In the genomic region with DNA sequence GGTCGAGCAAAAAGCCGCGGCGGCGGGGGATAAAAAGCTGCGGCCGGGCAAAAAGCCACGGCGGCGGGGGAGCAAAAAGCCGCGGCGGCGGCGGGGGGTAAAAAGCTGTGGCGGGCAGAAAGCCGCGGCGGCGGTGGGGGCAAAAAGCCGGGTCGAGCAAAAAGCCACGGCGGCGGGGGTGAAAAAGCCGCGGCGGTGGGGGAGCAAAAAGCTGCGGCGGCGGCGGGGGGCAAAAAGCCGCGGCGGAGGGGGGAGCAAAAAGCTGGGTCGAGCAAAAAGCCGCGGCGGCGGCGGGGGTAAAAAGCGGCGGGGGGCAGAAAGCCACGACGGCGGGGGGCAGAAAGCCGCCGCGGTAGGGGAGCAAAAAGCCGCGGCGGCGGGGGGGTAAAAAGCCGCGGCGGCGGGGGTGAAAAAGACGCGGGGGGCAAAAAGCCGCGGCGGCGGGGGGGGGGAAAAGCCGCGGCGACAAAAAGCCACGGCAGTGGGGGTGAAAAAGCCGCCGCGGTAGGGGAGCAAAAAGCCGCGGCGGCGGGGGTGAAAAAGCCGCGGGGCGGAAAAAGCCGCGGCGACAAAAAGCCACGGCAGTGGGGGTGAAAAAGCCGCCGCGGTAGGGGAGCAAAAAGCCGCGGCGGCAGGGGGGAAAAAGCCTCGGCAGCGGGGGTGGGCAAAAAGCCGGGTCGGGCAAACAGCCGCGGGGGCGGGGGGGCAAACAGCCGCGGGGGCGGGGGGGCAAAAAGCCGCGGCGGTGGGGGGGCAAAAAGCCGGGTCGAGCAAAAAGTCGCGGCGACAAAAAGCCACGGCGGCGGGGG, we compare ENCODE assay signal across 8 cellular contexts.
DNase-seq lines count a peak whose midpoint lies in the region; ATAC-seq, FAIRE-seq and TF ChIP-seq lines count a peak whose summit lies in the region.
"Not testable (repeated sequence)": the region's sequence is repeated elsewhere in the genome, so short reads cannot be mapped to it uniquely, and the experiment has no call there.

No MANE protein-coding gene starts in this region.

- H3K4me3 Mint-ChIP-seq in astrocyte (ENCODE audit: unreplicated experiment), result not testable (repeated sequence)

- dilution Hi-C loops in endothelial cell of umbilical vein (cut with MboI; ENCODE audit: extremely low pct_ligation_motif_present, low sequenced_read_pairs), result not testable (repeated sequence)

- H3K27me3 Mint-ChIP-seq in astrocyte (ENCODE audit: low read depth, unreplicated experiment), result not testable (repeated sequence)

- not testable (repeated sequence) for TF ChIP-seq CTCF in astrocyte (IDR thresholded peaks at IDR 0.05; ENCODE audit: insufficient read depth, low read depth, low read length); endothelial cell of umbilical vein (IDR thresholded peaks at IDR 0.05; ENCODE audit: extremely low read depth in 1 of 2, insufficient read depth in 1 of 2, low read depth in 1 of 2, low read length in 2 of 2); lower lobe of right lung (IDR thresholded peaks at IDR 0.05)

- peak overlapping the region; percentile 19 for H3K4me2 ChIP-seq in astrocyte (ENCODE audit: low read length)
- H3K4me2 ChIP-seq in endothelial cell of umbilical vein (ENCODE audit: insufficient read depth, low read length), result not testable (repeated sequence)

- not testable (repeated sequence) for H3K36me3 ChIP-seq in astrocyte (ENCODE audit: insufficient read depth, low read length); endothelial cell of umbilical vein (ENCODE audit: control insufficient read depth in 2 of 2, extremely low read depth in 1 of 2, insufficient read depth in 2 of 2, low read length in 2 of 2); lower lobe of right lung

- H3K9ac ChIP-seq in astrocyte (ENCODE audit: low read length); endothelial cell of umbilical vein (replicated peaks; ENCODE audit: extremely low read depth, insufficient read depth, low read length): not testable (repeated sequence)

- not testable (repeated sequence) for H2AFZ ChIP-seq in astrocyte (ENCODE audit: low read depth, low read length); endothelial cell of umbilical vein (ENCODE audit: low read depth, low read length)

- H3K4me1 ChIP-seq in astrocyte (ENCODE audit: insufficient read depth, low read length); endothelial cell of umbilical vein (ENCODE audit: control insufficient read depth, extremely low read depth, insufficient read depth, low read length); lower lobe of right lung: not testable (repeated sequence)

- CTCF ChIA-PET in endothelial cell of umbilical vein (lab: Charles Lee), result not testable (repeated sequence)

- H3K4me3 ChIP-seq in astrocyte (ENCODE audit: insufficient read depth, low read depth, low read length), result not testable (repeated sequence)
- H3K4me3 ChIP-seq in endothelial cell of umbilical vein (replicated peaks in 1 of 3; ENCODE audit: insufficient read depth in 1 of 3, low read depth in 1 of 3, low read length in 3 of 3), result peak overlapping the region in 2 of 3 experiments; percentile 20 to 43
- peak overlapping the region; percentile 23 for H3K4me3 ChIP-seq in lower lobe of right lung

- intact Hi-C loops in endothelial cell of umbilical vein (cut with micrococcal nuclease); lower lobe of right lung (cut with DNase I); posterior vena cava (cut with DNase I): not testable (repeated sequence)

- not testable (repeated sequence) for H3K27ac ChIP-seq in astrocyte (ENCODE audit: low read depth, low read length); endothelial cell of umbilical vein (ENCODE audit: insufficient read depth, low read depth, low read length); lower lobe of right lung

- H3K27me3 ChIP-seq in astrocyte (ENCODE audit: insufficient read depth, low read length); endothelial cell of umbilical vein (ENCODE audit: control insufficient read depth in 2 of 2, insufficient read depth in 2 of 2, low read length in 2 of 2); lower lobe of right lung (ENCODE audit: low read depth): not testable (repeated sequence)

- BruUV-seq in endothelial cell of umbilical vein (replicated peaks; lab: Mats Ljungman, UMichigan), result not testable (repeated sequence)

- not testable (repeated sequence) for H3K79me2 ChIP-seq in astrocyte (ENCODE audit: insufficient read depth, low read length); endothelial cell of umbilical vein (ENCODE audit: control insufficient read depth, insufficient read depth, low read length)

- not testable (repeated sequence) for H3K36me3 Mint-ChIP-seq in astrocyte (ENCODE audit: low read depth, unreplicated experiment)

- not testable (repeated sequence) for H3K9me1 ChIP-seq in endothelial cell of umbilical vein (replicated peaks; ENCODE audit: control insufficient read depth, extremely low read depth, insufficient read depth, low read length)

- H3K9me3 Mint-ChIP-seq in astrocyte (ENCODE audit: unreplicated experiment), result not testable (repeated sequence)

- in situ Hi-C loops in ACHN (cut with HindIII; ENCODE audit: low pct_ligation_motif_present, low pct_unique_long_range_greater_than_20kb, low sequenced_read_pairs), result not testable (repeated sequence)

- H3K4me1 Mint-ChIP-seq in astrocyte (ENCODE audit: low read depth, unreplicated experiment), result not testable (repeated sequence)

- H3K9me3 ChIP-seq in astrocyte (ENCODE audit: insufficient read depth, low read depth, low read length); endothelial cell of umbilical vein (replicated peaks; ENCODE audit: control insufficient read depth, insufficient read depth, low read length); lower lobe of right lung: not testable (repeated sequence)

- DNase-seq in ACHN (peak; percentile 7), HT-29 (ENCODE audit: low spot score) (peak; percentile 2), posterior vena cava (ENCODE audit: low spot score) (peak; percentile 25)
- DNase-seq in activated CD4-positive, alpha-beta T cell treated with anti-CD3 and anti-CD28 coated beads for 4 hours, result peak; percentile 4 to 13
- not testable (repeated sequence) for DNase-seq in astrocyte (ENCODE audit: low read depth); endothelial cell of umbilical vein (ENCODE audit: low read depth, low spot score); lower lobe of right lung
- DNase-seq in stimulated activated CD8-positive, alpha-beta memory T cell treated with anti-CD3 and anti-CD28 coated beads, Interleukin-4, amount 100 ng/mL, for 48 hours, result peak; percentile 25

- H3K27ac Mint-ChIP-seq in astrocyte (ENCODE audit: unreplicated experiment), result not testable (repeated sequence)

- not testable (repeated sequence) for ATAC-seq in lower lobe of right lung

- H4K20me1 ChIP-seq in astrocyte (ENCODE audit: insufficient read depth, low read length); endothelial cell of umbilical vein (replicated peaks; ENCODE audit: control insufficient read depth, extremely low read depth, insufficient read depth, low read length): not testable (repeated sequence)

- not testable (repeated sequence) for TF ChIP-seq POLR2A in endothelial cell of umbilical vein (IDR thresholded peaks at IDR 0.05; ENCODE audit: low read depth, low read length)

- FAIRE-seq in astrocyte (lab: Jason Lieb, UNC); endothelial cell of umbilical vein (lab: Jason Lieb, UNC): not testable (repeated sequence)

- POLR2A ChIA-PET in endothelial cell of umbilical vein (lab: Charles Lee), result not testable (repeated sequence)
